10 cellular contexts compared by ENCODE assay signal in genomic region chrY:13751289-13752071, GRCh38. TPM values are rescaled to one million over a fixed set of nuclear protein-coding genes. Genes with fewer than 3 reads are reported as not detected.
DNase-seq lines count a peak whose midpoint lies in the region; ATAC-seq, FAIRE-seq and TF ChIP-seq lines count a peak whose summit lies in the region.
"Had no signal": no experiment of that assay in that cellular context is flagged by ENCODE, and none has a peak within 500 bp of the region (broad histone marks: within the 10 kb centered on the region; RNA-seq: fewer than 3 reads in every experiment).

No MANE protein-coding gene starts in this region.

- H3K4me3 ChIP-seq in mucosa of stomach (ENCODE audit: low read length) (peak overlapping the region; percentile 4), hepatocyte (no peak overlapping the region), uterus (no peak overlapping the region)

- no peaks in the 10 kb centered on the region for H4K20me1 ChIP-seq in hepatocyte (ENCODE audit: insufficient read depth, poor library complexity, severe bottlenecking)

- TF ChIP-seq POLR2A in uterus (IDR thresholded peaks at IDR 0.05), result no peak

- H3K27me3 ChIP-seq in mucosa of stomach (ENCODE audit: control insufficient read depth, insufficient read depth, low read length) (no peaks in the 10 kb centered on the region), hepatocyte (no peaks in the 10 kb centered on the region), uterus (no peaks in the 10 kb centered on the region)

- H3K9me2 ChIP-seq in hepatocyte (replicated peaks; ENCODE audit: insufficient read depth), result no peaks in the 10 kb centered on the region

- no peak overlapping the region for H3K9ac ChIP-seq in mucosa of stomach (ENCODE audit: low read length)

- no peak overlapping the region for H2AFZ ChIP-seq in hepatocyte

- intact Hi-C loops in uterus (cut with DNase I; ENCODE audit: low total_unique reads), result no loop called here

- peak; percentile 41 for DNase-seq in activated naive CD4-positive, alpha-beta T cell treated with Interleukin-2 at 50 U/mL for 16 hours
- DNase-seq in hepatocyte (ENCODE audit: low spot score) (no peak), NCI-H82 treated with DMSO at 0.1 percent for 48 hours (lab: John Stamatoyannopoulos, UW; ENCODE audit: unreplicated experiment) (no peak), uterus (no peak)
- DNase-seq: stimulated activated naive B cell treated with anti-CD40 and anti-IgM and Interleukin-4, amounts not matched to agents 10 μg/mL and 1 μg/mL and 100 μg/mL, for 72 hours had no signal

- H3K36me3 ChIP-seq in mucosa of stomach (ENCODE audit: control insufficient read depth, insufficient read depth, low read length), result no peaks in the 10 kb centered on the region
- H3K36me3 ChIP-seq in hepatocyte (replicated peaks; ENCODE audit: insufficient read depth, low read depth), result no peaks in the 10 kb centered on the region
- no peaks in the 10 kb centered on the region for H3K36me3 ChIP-seq in uterus

- no peak overlapping the region for H3K4me2 ChIP-seq in hepatocyte

- no peaks in the 10 kb centered on the region for H3K79me2 ChIP-seq in hepatocyte

- TF ChIP-seq CTCF in hepatocyte (IDR thresholded peaks at IDR 0.05; ENCODE audit: poor library complexity), result no peak
- no peak for TF ChIP-seq CTCF in uterus (IDR thresholded peaks at IDR 0.05)

- H3K9me3 ChIP-seq in mucosa of stomach (ENCODE audit: control insufficient read depth, low read length) (no peaks in the 10 kb centered on the region), hepatocyte (ENCODE audit: low read depth) (no peaks in the 10 kb centered on the region), uterus (no peaks in the 10 kb centered on the region)

- H3K4me1 ChIP-seq in mucosa of stomach (ENCODE audit: control insufficient read depth, insufficient read depth, low read length) (peaks cover 3% of the 10 kb centered on the region), hepatocyte (ENCODE audit: insufficient read depth) (no peaks in the 10 kb centered on the region), uterus (no peaks in the 10 kb centered on the region)

- ATAC-seq in HG03139 (IDR thresholded peaks at IDR 0.05; ENCODE audit: unreplicated experiment) (peak; percentile 88), GM18870 (IDR thresholded peaks at IDR 0.05; ENCODE audit: unreplicated experiment) (no peak)

- no CpG with 5 or more reads among the region's 60 CpGs for WGBS in hepatocyte (ENCODE audit: low lambda C conversion rate, missing lambda C conversion rate)

- FAIRE-seq in G401.6 (lab: Jason Lieb, UNC), result peak; percentile 96
- FAIRE-seq: TTC549 had no signal

- H3K27ac ChIP-seq in hepatocyte (no peak overlapping the region), uterus (no peak overlapping the region)

RNA-seq across cellular contexts. Expression of gene TMSB4Y, which starts 47.8 kb away (rescaled TPM):
- total RNA-seq in hepatocyte (not detected in 2 replicates), uterus (not detected)
- polyA plus RNA-seq in hepatocyte, result not detected in 2 replicates
